ENCODE assay signal across 1 cellular context in the genomic region with DNA sequence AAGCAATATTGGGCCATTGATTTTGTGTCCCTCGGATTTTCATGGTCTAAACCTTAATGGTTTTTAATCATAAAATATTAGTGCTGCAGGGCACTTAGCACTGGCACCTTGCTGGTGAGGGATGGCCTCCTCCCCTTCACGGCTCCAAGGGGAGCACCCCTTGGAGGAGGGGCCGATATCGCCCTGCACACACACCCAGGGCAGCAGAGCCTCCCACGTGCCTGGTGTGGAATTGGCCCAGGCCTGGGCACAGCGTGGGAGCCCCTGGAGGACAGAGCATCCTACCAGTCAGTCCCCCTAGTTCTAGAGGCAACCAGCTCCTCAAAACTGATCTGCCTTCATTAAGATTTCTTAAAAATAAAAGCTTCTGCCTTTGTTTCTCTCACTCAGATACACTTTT.
TF ChIP-seq lines count a peak whose summit lies in the region.

No MANE protein-coding gene starts in this region.

TF ChIP-seq in WTC11, 78 proteins besides CTCF, POLR2A, EP300 and RAD21 (continued from another document):
- TF ChIP-seq, protein P1, sequence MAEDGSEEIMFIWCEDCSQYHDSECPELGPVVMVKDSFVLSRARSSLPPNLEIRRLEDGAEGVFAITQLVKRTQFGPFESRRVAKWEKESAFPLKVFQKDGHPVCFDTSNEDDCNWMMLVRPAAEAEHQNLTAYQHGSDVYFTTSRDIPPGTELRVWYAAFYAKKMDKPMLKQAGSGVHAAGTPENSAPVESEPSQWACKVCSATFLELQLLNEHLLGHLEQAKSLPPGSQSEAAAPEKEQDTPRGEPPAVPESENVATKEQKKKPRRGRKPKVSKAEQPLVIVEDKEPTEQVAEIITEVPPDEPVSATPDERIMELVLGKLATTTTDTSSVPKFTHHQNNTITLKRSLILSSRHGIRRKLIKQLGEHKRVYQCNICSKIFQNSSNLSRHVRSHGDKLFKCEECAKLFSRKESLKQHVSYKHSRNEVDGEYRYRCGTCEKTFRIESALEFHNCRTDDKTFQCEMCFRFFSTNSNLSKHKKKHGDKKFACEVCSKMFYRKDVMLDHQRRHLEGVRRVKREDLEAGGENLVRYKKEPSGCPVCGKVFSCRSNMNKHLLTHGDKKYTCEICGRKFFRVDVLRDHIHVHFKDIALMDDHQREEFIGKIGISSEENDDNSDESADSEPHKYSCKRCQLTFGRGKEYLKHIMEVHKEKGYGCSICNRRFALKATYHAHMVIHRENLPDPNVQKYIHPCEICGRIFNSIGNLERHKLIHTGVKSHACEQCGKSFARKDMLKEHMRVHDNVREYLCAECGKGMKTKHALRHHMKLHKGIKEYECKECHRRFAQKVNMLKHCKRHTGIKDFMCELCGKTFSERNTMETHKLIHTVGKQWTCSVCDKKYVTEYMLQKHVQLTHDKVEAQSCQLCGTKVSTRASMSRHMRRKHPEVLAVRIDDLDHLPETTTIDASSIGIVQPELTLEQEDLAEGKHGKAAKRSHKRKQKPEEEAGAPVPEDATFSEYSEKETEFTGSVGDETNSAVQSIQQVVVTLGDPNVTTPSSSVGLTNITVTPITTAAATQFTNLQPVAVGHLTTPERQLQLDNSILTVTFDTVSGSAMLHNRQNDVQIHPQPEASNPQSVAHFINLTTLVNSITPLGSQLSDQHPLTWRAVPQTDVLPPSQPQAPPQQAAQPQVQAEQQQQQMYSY (CRISPR knock-in tag; IDR thresholded peaks at IDR 0.05) = no peak
- TF ChIP-seq ZNF263 (CRISPR knock-in tag; IDR thresholded peaks at IDR 0.05; ENCODE audit: low read depth) (no peak), ZNF219 (CRISPR knock-in tag; IDR thresholded peaks at IDR 0.05; ENCODE audit: borderline replicate concordance) (no peak), ESRRA (CRISPR knock-in tag; IDR thresholded peaks at IDR 0.05; ENCODE audit: borderline replicate concordance) (no peak), TEAD4 (CRISPR knock-in tag; IDR thresholded peaks at IDR 0.05) (no peak), ZNF671 (CRISPR knock-in tag; IDR thresholded peaks at IDR 0.05) (no peak)
- TF ChIP-seq, protein P2, sequence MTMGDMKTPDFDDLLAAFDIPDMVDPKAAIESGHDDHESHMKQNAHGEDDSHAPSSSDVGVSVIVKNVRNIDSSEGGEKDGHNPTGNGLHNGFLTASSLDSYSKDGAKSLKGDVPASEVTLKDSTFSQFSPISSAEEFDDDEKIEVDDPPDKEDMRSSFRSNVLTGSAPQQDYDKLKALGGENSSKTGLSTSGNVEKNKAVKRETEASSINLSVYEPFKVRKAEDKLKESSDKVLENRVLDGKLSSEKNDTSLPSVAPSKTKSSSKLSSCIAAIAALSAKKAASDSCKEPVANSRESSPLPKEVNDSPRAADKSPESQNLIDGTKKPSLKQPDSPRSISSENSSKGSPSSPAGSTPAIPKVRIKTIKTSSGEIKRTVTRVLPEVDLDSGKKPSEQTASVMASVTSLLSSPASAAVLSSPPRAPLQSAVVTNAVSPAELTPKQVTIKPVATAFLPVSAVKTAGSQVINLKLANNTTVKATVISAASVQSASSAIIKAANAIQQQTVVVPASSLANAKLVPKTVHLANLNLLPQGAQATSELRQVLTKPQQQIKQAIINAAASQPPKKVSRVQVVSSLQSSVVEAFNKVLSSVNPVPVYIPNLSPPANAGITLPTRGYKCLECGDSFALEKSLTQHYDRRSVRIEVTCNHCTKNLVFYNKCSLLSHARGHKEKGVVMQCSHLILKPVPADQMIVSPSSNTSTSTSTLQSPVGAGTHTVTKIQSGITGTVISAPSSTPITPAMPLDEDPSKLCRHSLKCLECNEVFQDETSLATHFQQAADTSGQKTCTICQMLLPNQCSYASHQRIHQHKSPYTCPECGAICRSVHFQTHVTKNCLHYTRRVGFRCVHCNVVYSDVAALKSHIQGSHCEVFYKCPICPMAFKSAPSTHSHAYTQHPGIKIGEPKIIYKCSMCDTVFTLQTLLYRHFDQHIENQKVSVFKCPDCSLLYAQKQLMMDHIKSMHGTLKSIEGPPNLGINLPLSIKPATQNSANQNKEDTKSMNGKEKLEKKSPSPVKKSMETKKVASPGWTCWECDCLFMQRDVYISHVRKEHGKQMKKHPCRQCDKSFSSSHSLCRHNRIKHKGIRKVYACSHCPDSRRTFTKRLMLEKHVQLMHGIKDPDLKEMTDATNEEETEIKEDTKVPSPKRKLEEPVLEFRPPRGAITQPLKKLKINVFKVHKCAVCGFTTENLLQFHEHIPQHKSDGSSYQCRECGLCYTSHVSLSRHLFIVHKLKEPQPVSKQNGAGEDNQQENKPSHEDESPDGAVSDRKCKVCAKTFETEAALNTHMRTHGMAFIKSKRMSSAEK (CRISPR knock-in tag; IDR thresholded peaks at IDR 0.05; ENCODE audit: borderline replicate concordance) = no peak
- TF ChIP-seq, protein P3, sequence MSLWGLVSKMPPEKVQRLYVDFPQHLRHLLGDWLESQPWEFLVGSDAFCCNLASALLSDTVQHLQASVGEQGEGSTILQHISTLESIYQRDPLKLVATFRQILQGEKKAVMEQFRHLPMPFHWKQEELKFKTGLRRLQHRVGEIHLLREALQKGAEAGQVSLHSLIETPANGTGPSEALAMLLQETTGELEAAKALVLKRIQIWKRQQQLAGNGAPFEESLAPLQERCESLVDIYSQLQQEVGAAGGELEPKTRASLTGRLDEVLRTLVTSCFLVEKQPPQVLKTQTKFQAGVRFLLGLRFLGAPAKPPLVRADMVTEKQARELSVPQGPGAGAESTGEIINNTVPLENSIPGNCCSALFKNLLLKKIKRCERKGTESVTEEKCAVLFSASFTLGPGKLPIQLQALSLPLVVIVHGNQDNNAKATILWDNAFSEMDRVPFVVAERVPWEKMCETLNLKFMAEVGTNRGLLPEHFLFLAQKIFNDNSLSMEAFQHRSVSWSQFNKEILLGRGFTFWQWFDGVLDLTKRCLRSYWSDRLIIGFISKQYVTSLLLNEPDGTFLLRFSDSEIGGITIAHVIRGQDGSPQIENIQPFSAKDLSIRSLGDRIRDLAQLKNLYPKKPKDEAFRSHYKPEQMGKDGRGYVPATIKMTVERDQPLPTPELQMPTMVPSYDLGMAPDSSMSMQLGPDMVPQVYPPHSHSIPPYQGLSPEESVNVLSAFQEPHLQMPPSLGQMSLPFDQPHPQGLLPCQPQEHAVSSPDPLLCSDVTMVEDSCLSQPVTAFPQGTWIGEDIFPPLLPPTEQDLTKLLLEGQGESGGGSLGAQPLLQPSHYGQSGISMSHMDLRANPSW (CRISPR knock-in tag; conservative IDR thresholded peaks at IDR 0.05; ENCODE audit: low read depth) = no peak
- TF ChIP-seq, protein P4, sequence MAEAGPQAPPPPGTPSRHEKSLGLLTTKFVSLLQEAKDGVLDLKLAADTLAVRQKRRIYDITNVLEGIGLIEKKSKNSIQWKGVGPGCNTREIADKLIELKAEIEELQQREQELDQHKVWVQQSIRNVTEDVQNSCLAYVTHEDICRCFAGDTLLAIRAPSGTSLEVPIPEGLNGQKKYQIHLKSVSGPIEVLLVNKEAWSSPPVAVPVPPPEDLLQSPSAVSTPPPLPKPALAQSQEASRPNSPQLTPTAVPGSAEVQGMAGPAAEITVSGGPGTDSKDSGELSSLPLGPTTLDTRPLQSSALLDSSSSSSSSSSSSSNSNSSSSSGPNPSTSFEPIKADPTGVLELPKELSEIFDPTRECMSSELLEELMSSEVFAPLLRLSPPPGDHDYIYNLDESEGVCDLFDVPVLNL (CRISPR knock-in tag; IDR thresholded peaks at IDR 0.05; ENCODE audit: borderline replicate concordance, low read depth) = no peak
- TF ChIP-seq, protein P5, sequence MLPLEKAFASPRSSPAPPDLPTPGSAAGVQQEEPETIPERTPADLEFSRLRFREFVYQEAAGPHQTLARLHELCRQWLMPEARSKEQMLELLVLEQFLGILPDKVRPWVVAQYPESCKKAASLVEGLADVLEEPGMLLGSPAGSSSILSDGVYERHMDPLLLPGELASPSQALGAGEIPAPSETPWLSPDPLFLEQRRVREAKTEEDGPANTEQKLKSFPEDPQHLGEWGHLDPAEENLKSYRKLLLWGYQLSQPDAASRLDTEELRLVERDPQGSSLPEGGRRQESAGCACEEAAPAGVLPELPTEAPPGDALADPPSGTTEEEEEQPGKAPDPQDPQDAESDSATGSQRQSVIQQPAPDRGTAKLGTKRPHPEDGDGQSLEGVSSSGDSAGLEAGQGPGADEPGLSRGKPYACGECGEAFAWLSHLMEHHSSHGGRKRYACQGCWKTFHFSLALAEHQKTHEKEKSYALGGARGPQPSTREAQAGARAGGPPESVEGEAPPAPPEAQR (CRISPR knock-in tag; IDR thresholded peaks at IDR 0.05) = no peak
- TF ChIP-seq, protein P6, sequence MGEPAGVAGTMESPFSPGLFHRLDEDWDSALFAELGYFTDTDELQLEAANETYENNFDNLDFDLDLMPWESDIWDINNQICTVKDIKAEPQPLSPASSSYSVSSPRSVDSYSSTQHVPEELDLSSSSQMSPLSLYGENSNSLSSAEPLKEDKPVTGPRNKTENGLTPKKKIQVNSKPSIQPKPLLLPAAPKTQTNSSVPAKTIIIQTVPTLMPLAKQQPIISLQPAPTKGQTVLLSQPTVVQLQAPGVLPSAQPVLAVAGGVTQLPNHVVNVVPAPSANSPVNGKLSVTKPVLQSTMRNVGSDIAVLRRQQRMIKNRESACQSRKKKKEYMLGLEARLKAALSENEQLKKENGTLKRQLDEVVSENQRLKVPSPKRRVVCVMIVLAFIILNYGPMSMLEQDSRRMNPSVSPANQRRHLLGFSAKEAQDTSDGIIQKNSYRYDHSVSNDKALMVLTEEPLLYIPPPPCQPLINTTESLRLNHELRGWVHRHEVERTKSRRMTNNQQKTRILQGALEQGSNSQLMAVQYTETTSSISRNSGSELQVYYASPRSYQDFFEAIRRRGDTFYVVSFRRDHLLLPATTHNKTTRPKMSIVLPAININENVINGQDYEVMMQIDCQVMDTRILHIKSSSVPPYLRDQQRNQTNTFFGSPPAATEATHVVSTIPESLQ (CRISPR knock-in tag; IDR thresholded peaks at IDR 0.05) = no peak
